In genomic region chr1:39196244-39197215, GRCh38 we compare ENCODE assay signal across 9 cellular contexts. TPM values are rescaled to one million over a fixed set of nuclear protein-coding genes. Genes with fewer than 3 reads are reported as not detected.
DNase-seq lines count a peak whose midpoint lies in the region; ATAC-seq, FAIRE-seq and TF ChIP-seq lines count a peak whose summit lies in the region.
"Had no signal": no experiment of that assay in that cellular context is flagged by ENCODE, and none has a peak within 500 bp of the region (broad histone marks: within the 10 kb centered on the region; RNA-seq: fewer than 3 reads in every experiment).

No MANE protein-coding gene starts in this region.

- CTCF ChIA-PET in Panc1 (lab: Charles Lee), result no interaction called here

- no peak overlapping the region for H3K4me3 ChIP-seq in Panc1 (ENCODE audit: low read depth in 2 of 2, low read length in 2 of 2)

- peak overlapping the region; percentile 97 for H3K27ac ChIP-seq in Panc1 (ENCODE audit: low read length)

- POLR2A ChIA-PET in Panc1 (lab: Charles Lee), result no interaction called here

- no peaks in the 10 kb centered on the region for H3K36me3 ChIP-seq in Panc1 (ENCODE audit: control insufficient read depth, insufficient read depth, low read length)

- H3K27me3 ChIP-seq in Panc1 (ENCODE audit: control insufficient read depth, insufficient read depth, low read length), result no peaks in the 10 kb centered on the region

- no peak for TF ChIP-seq CTCF in Panc1 (IDR thresholded peaks at IDR 0.05)

- H3K4me1 ChIP-seq in Panc1 (ENCODE audit: control insufficient read depth, insufficient read depth, low read length), result peaks cover 56% of the 10 kb centered on the region

- H3K9me3 ChIP-seq in Panc1 (ENCODE audit: control insufficient read depth, insufficient read depth, low read depth, low read length), result no peaks in the 10 kb centered on the region

- intact Hi-C loops in Panc1 (cut with micrococcal nuclease; ENCODE audit: unreplicated experiment), result no loop called here
- intact Hi-C loops in left colon (cut with DNase I, micrococcal nuclease), result loop anchor here in 1 of 2 donors (10.0 kb wide), 1 partner anchor 68 kb away; no protein-coding TSS in a partner anchor

- peak; percentile 65 for DNase-seq in stimulated activated CD4-positive, alpha-beta T cell treated with anti-CD3 and anti-CD28 coated beads, Interleukin-1b, Interleukin-23, amount 100 ng/mL, for 48 hours
- no peak for DNase-seq in stimulated activated CD4-positive, alpha-beta T cell treated with anti-CD3 and anti-CD28 coated beads, Interleukin-2, amount 100 ng/mL, for 48 hours
- no peak for DNase-seq in Panc1 (ENCODE audit: low read depth, low spot score)
- DNase-seq in activated gamma-delta T cell treated with anti-CD3 and anti-CD28 coated beads, Interleukin-2, amount 50 U/mL, for 16 hours (ENCODE audit: low read depth), result peak; percentile 44
- DNase-seq in left colon, result no peak
- peak; percentile 59 for DNase-seq in urothelium cell line (ENCODE audit: low spot score)
- DNase-seq in NCI-H2196 (lab: John Stamatoyannopoulos, UW; ENCODE audit: unreplicated experiment), result no peak

- no TSS peak for BruUV-seq in Panc1 (replicated peaks; lab: Mats Ljungman, UMichigan)

- FAIRE-seq in urothelium cell line (lab: Jason Lieb, UNC), result no peak
- FAIRE-seq: colon had no signal

- in situ Hi-C loops in Panc1 (cut with HindIII; ENCODE audit: low pct_unique_long_range_greater_than_20kb, low sequenced_read_pairs), result no loop called here

- no peak for ATAC-seq in Panc1
- peak; percentile 15 for ATAC-seq in left colon
- ATAC-seq in HG03196 (IDR thresholded peaks at IDR 0.05; ENCODE audit: unreplicated experiment), result no peak

RNA-seq across cellular contexts. Expression of gene MACF1, which starts 8.0 kb away (rescaled TPM):
- total RNA-seq in Panc1 (2021; ENCODE audit: unreplicated experiment) (413 TPM), left colon (100 to 1,000 TPM; 121 to 149 TPM)
- polyA plus RNA-seq in Panc1 (2012; ENCODE audit: insufficient read length), result 162 TPM

Comparison
In these comparisons a context has a peak if more than half of its experiments do, and no peak if none do; other contexts are left out.
1. DNase-seq: peak in stimulated activated CD4-positive, alpha-beta T cell treated with anti-CD3 and anti-CD28 coated beads, Interleukin-1b, Interleukin-23, amount 100 ng/mL, for 48 hours (single experiment), activated gamma-delta T cell treated with anti-CD3 and anti-CD28 coated beads, Interleukin-2, amount 50 U/mL, for 16 hours (single experiment) and urothelium cell line (single experiment); none in stimulated activated CD4-positive, alpha-beta T cell treated with anti-CD3 and anti-CD28 coated beads, Interleukin-2, amount 100 ng/mL, for 48 hours (0 of 2), Panc1 (single experiment), left colon (0 of 2) and NCI-H2196 (single experiment).